Comparison of ENCODE assay signal across 10 cellular contexts in the genomic region with DNA sequence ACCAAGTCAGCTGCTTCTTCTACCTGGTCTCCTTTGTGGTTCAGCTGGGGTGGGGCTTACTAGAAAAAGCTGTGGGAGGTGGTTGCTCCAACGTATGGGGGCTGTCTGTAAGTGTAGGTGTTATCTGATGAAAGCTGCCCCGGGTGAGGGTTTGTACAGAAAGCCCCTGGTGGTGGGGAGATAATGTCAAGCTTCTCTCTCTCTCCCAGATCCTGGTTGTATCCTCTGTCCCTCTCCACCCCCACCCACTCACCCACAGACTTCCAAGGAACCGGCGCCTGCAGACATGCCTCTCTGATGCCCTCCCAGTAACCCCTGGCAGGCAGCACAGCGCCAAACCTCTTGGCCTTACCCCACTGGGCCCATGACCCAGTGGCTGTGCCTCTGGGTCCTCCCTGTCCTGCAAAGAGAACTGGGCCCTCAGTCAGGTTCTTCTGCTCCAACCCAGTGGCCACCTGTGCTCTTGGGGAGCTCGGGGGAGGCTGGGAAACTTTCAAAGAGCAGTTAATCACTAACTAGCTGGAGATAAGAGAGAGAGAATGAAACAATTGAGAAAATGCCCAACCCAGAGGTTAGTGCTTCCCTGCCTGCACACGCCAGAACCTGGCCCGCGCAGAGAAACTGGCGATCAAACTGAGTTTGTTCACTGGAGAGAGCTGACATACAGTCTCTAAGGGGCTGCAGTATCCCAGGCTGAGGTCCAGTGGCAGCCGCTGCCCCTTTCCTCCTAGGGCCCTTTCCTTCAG. TPM values are rescaled to one million over a fixed set of nuclear protein-coding genes. Genes with fewer than 3 reads are reported as not detected.
DNase-seq lines count a peak whose midpoint lies in the region; ATAC-seq, FAIRE-seq and TF ChIP-seq lines count a peak whose summit lies in the region.
"Had no signal": no experiment of that assay in that cellular context is flagged by ENCODE, and none has a peak within 500 bp of the region (broad histone marks: within the 10 kb centered on the region; RNA-seq: fewer than 3 reads in every experiment).

No MANE protein-coding gene starts in this region.

- FAIRE-seq in GM12892 (lab: Jason Lieb, UNC): no peak

- H3K36me3 Mint-ChIP-seq in stimulated activated memory B cell treated with anti-CD40 and anti-IgM and Interleukin-4, amounts not matched to agents 10 μg/mL and 1 μg/mL and 100 μg/mL, for 72 hours: no peaks in the 10 kb centered on the region
- no peaks in the 10 kb centered on the region for H3K36me3 Mint-ChIP-seq in activated CD4-positive, alpha-beta T cell treated with anti-CD3 and anti-CD28 coated beads, Interleukin-2, amount 10 ng/mL, durations not matched to agents 24 days and 14 days (ENCODE audit: low read depth)
- H3K36me3 Mint-ChIP-seq: activated naive CD8-positive, alpha-beta T cell treated with anti-CD3 and anti-CD28 coated beads, Interleukin-2, amount 10 ng/mL, durations not matched to agents 7 days and 5 days had no signal

- intact Hi-C loops in activated CD4-positive, alpha-beta T cell treated with anti-CD3 and anti-CD28 coated beads, Interleukin-2, amount 10 ng/mL, durations not matched to agents 24 days and 14 days (cut with micrococcal nuclease): no loop called here

- H3K9me3 Mint-ChIP-seq in stimulated activated memory B cell treated with anti-CD40 and anti-IgM and Interleukin-4, amounts not matched to agents 10 μg/mL and 1 μg/mL and 100 μg/mL, for 72 hours: no peaks in the 10 kb centered on the region
- H3K9me3 Mint-ChIP-seq in activated CD4-positive, alpha-beta T cell treated with anti-CD3 and anti-CD28 coated beads, Interleukin-2, amount 10 ng/mL, durations not matched to agents 24 days and 14 days: no peaks in the 10 kb centered on the region
- H3K9me3 Mint-ChIP-seq: activated naive CD8-positive, alpha-beta T cell treated with anti-CD3 and anti-CD28 coated beads, Interleukin-2, amount 10 ng/mL, durations not matched to agents 7 days and 5 days had no signal

- H3K27ac Mint-ChIP-seq in stimulated activated memory B cell treated with anti-CD40 and anti-IgM and Interleukin-4, amounts not matched to agents 10 μg/mL and 1 μg/mL and 100 μg/mL, for 72 hours: no peak overlapping the region
- no peak overlapping the region for H3K27ac Mint-ChIP-seq in activated CD4-positive, alpha-beta T cell treated with anti-CD3 and anti-CD28 coated beads, Interleukin-2, amount 10 ng/mL, durations not matched to agents 24 days and 14 days
- H3K27ac Mint-ChIP-seq: activated naive CD8-positive, alpha-beta T cell treated with anti-CD3 and anti-CD28 coated beads, Interleukin-2, amount 10 ng/mL, durations not matched to agents 7 days and 5 days had no signal

- H3K27me3 Mint-ChIP-seq in stimulated activated memory B cell treated with anti-CD40 and anti-IgM and Interleukin-4, amounts not matched to agents 10 μg/mL and 1 μg/mL and 100 μg/mL, for 72 hours: no peaks in the 10 kb centered on the region
- peaks cover 10% of the 10 kb centered on the region for H3K27me3 Mint-ChIP-seq in activated CD4-positive, alpha-beta T cell treated with anti-CD3 and anti-CD28 coated beads, Interleukin-2, amount 10 ng/mL, durations not matched to agents 24 days and 14 days

- TF ChIP-seq POLR2A in GM12892 (IDR thresholded peaks at IDR 0.05; ENCODE audit: low read depth, low read length): no peak

- DNase-seq in kidney glomerular epithelial cell (lab: John Stamatoyannopoulos, UW) (peak; percentile 93), GM12892 (ENCODE audit: insufficient read length) (no peak), cortex of kidney (lab: John Stamatoyannopoulos, UW) (no peak)
- DNase-seq in activated CD4-positive, alpha-beta T cell treated with anti-CD3 and anti-CD28 coated beads, Interleukin-2, amount 10 ng/mL, durations not matched to agents 24 days and 14 days: no peak
- DNase-seq: activated naive CD8-positive, alpha-beta T cell treated with anti-CD3 and anti-CD28 coated beads, Interleukin-2, amount 10 ng/mL, durations not matched to agents 7 days and 5 days; tibial artery had no signal

- ATAC-seq in GM19468 (IDR thresholded peaks at IDR 0.05; ENCODE audit: extremely low read depth, unreplicated experiment): peak; percentile 12
- ATAC-seq in SK-N-SH treated with all-trans-retinoic acid at 6 μM for 48 hours: peak; percentile 41
- ATAC-seq in stimulated activated memory B cell treated with anti-CD40 and anti-IgM and Interleukin-4, amounts not matched to agents 10 μg/mL and 1 μg/mL and 100 μg/mL, for 72 hours: peak; percentile 43
- no peak for ATAC-seq in GM18870 (IDR thresholded peaks at IDR 0.05; ENCODE audit: unreplicated experiment)

- no peak overlapping the region for H3K4me3 Mint-ChIP-seq in stimulated activated memory B cell treated with anti-CD40 and anti-IgM and Interleukin-4, amounts not matched to agents 10 μg/mL and 1 μg/mL and 100 μg/mL, for 72 hours
- no peak overlapping the region for H3K4me3 Mint-ChIP-seq in activated CD4-positive, alpha-beta T cell treated with anti-CD3 and anti-CD28 coated beads, Interleukin-2, amount 10 ng/mL, durations not matched to agents 24 days and 14 days
- H3K4me3 Mint-ChIP-seq: activated naive CD8-positive, alpha-beta T cell treated with anti-CD3 and anti-CD28 coated beads, Interleukin-2, amount 10 ng/mL, durations not matched to agents 7 days and 5 days had no signal

- H3K4me1 Mint-ChIP-seq in stimulated activated memory B cell treated with anti-CD40 and anti-IgM and Interleukin-4, amounts not matched to agents 10 μg/mL and 1 μg/mL and 100 μg/mL, for 72 hours: peaks cover 16% of the 10 kb centered on the region
- no peaks in the 10 kb centered on the region for H3K4me1 Mint-ChIP-seq in activated CD4-positive, alpha-beta T cell treated with anti-CD3 and anti-CD28 coated beads, Interleukin-2, amount 10 ng/mL, durations not matched to agents 24 days and 14 days

TF ChIP-seq in SK-N-SH treated with all-trans-retinoic acid at 6 μM for 48 hours, 23 proteins besides CTCF, POLR2A, EP300 and RAD21:
- TF ChIP-seq RARB (CRISPR knock-in tag; IDR thresholded peaks at IDR 0.05): no peak
- TF ChIP-seq, protein P1, sequence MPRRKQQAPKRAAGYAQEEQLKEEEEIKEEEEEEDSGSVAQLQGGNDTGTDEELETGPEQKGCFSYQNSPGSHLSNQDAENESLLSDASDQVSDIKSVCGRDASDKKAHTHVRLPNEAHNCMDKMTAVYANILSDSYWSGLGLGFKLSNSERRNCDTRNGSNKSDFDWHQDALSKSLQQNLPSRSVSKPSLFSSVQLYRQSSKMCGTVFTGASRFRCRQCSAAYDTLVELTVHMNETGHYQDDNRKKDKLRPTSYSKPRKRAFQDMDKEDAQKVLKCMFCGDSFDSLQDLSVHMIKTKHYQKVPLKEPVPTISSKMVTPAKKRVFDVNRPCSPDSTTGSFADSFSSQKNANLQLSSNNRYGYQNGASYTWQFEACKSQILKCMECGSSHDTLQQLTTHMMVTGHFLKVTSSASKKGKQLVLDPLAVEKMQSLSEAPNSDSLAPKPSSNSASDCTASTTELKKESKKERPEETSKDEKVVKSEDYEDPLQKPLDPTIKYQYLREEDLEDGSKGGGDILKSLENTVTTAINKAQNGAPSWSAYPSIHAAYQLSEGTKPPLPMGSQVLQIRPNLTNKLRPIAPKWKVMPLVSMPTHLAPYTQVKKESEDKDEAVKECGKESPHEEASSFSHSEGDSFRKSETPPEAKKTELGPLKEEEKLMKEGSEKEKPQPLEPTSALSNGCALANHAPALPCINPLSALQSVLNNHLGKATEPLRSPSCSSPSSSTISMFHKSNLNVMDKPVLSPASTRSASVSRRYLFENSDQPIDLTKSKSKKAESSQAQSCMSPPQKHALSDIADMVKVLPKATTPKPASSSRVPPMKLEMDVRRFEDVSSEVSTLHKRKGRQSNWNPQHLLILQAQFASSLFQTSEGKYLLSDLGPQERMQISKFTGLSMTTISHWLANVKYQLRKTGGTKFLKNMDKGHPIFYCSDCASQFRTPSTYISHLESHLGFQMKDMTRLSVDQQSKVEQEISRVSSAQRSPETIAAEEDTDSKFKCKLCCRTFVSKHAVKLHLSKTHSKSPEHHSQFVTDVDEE (CRISPR knock-in tag; IDR thresholded peaks at IDR 0.05): no peak
- no peak for TF ChIP-seq ZNF70 (CRISPR knock-in tag; IDR thresholded peaks at IDR 0.05)
- TF ChIP-seq CSDC2 (CRISPR knock-in tag; IDR thresholded peaks at IDR 0.05): no peak
- TF ChIP-seq ZFP3 (CRISPR knock-in tag; IDR thresholded peaks at IDR 0.05): no peak
- TF ChIP-seq GLIS3 (CRISPR knock-in tag; IDR thresholded peaks at IDR 0.05): no peak
- TF ChIP-seq ZC3H10 (CRISPR knock-in tag; IDR thresholded peaks at IDR 0.05): no peak
- TF ChIP-seq TCF4 (CRISPR knock-in tag; IDR thresholded peaks at IDR 0.05; ENCODE audit: borderline replicate concordance): no peak
- TF ChIP-seq PPARA (CRISPR knock-in tag; IDR thresholded peaks at IDR 0.05; ENCODE audit: borderline replicate concordance): no peak
- no peak for TF ChIP-seq ESRRG (CRISPR knock-in tag; IDR thresholded peaks at IDR 0.05)
- TF ChIP-seq, protein P2, sequence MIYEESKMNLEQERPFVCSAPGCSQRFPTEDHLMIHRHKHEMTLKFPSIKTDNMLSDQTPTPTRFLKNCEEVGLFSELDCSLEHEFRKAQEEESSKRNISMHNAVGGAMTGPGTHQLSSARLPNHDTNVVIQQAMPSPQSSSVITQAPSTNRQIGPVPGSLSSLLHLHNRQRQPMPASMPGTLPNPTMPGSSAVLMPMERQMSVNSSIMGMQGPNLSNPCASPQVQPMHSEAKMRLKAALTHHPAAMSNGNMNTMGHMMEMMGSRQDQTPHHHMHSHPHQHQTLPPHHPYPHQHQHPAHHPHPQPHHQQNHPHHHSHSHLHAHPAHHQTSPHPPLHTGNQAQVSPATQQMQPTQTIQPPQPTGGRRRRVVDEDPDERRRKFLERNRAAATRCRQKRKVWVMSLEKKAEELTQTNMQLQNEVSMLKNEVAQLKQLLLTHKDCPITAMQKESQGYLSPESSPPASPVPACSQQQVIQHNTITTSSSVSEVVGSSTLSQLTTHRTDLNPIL (CRISPR knock-in tag; IDR thresholded peaks at IDR 0.05; ENCODE audit: low read depth): no peak
- no peak for TF ChIP-seq BACH2 (CRISPR knock-in tag; IDR thresholded peaks at IDR 0.05; ENCODE audit: borderline replicate concordance)

RNA-seq across cellular contexts. Expression of a gene that starts 20.4 kb away (rescaled TPM):
- total RNA-seq in activated CD4-positive, alpha-beta T cell treated with anti-CD3 and anti-CD28 coated beads, Interleukin-2, amount 10 ng/mL, durations not matched to agents 24 days and 14 days: not detected in 2 replicates
- polyA plus RNA-seq in GM12892 (2012; ENCODE audit: missing spikeins): not detected
- total RNA-seq: activated naive CD8-positive, alpha-beta T cell treated with anti-CD3 and anti-CD28 coated beads, Interleukin-2, amount 10 ng/mL, durations not matched to agents 7 days and 5 days had no signal
